11 cellular contexts compared by ENCODE assay signal in genomic region chr2:25794544-25795276, GRCh38.
DNase-seq lines count a peak whose midpoint lies in the region; ATAC-seq and TF ChIP-seq lines count a peak whose summit lies in the region.
"Had no signal": no experiment of that assay in that cellular context is flagged by ENCODE, and none has a peak within 500 bp of the region (broad histone marks: within the 10 kb centered on the region; RNA-seq: fewer than 3 reads in every experiment).

No MANE protein-coding gene starts in this region.

- peaks cover 0 to 81% (median 8%) of the 10 kb centered on the region in 11 experiments; a peak in 11 of 22 replicates for H4K20me1 ChIP-seq in BLaER1 treated with 17β-estradiol and CSF1 and Interleukin-3, amounts not matched to agents 10 nM and 100 nM

- H3K4me1 ChIP-seq in BLaER1 treated with 17β-estradiol and CSF1 and Interleukin-3, amounts not matched to agents 10 nM and 100 nM: peaks cover 13 to 28% (median 20%) of the 10 kb centered on the region in 10 experiments
- H3K4me1 ChIP-seq in suprapubic skin (no peaks in the 10 kb centered on the region), breast epithelium (no peaks in the 10 kb centered on the region)

- peak overlapping the region in 2 of 11 experiments; percentile 10 to 32; a peak in 3 of 22 replicates for H3K27ac ChIP-seq in BLaER1 treated with 17β-estradiol and CSF1 and Interleukin-3, amounts not matched to agents 10 nM and 100 nM
- no peak overlapping the region for H3K27ac ChIP-seq in suprapubic skin
- H3K27ac ChIP-seq in breast epithelium: no peak overlapping the region

- H3K4me3 Mint-ChIP-seq in activated naive CD4-positive, alpha-beta T cell treated with anti-CD3 and anti-CD28 coated beads, Interleukin-2, amount 50 U/mL, for 24 hours: peak overlapping the region; percentile 85
- H3K4me3 Mint-ChIP-seq: type B pancreatic cell had no signal

- no peak for TF ChIP-seq POLR2A in suprapubic skin (IDR thresholded peaks at IDR 0.05)
- no peak for TF ChIP-seq POLR2A in breast epithelium (IDR thresholded peaks at IDR 0.05)

- peaks cover 63 to 92% (median 77%) of the 10 kb centered on the region in 11 experiments for H3K36me3 ChIP-seq in BLaER1 treated with 17β-estradiol and CSF1 and Interleukin-3, amounts not matched to agents 10 nM and 100 nM
- H3K36me3 ChIP-seq in suprapubic skin (peaks cover 29% of the 10 kb centered on the region), breast epithelium (no peaks in the 10 kb centered on the region)

- intact Hi-C loops in breast epithelium (cut with DNase I; ENCODE audit: low total_unique reads): no loop called here

- H3K36me3 Mint-ChIP-seq in activated naive CD4-positive, alpha-beta T cell treated with anti-CD3 and anti-CD28 coated beads, Interleukin-2, amount 50 U/mL, for 24 hours: peaks cover 31% of the 10 kb centered on the region

- H3K27ac Mint-ChIP-seq in activated naive CD4-positive, alpha-beta T cell treated with anti-CD3 and anti-CD28 coated beads, Interleukin-2, amount 50 U/mL, for 24 hours: peak overlapping the region; percentile 79
- H3K27ac Mint-ChIP-seq: type B pancreatic cell had no signal

- no peaks in the 10 kb centered on the region for H3K9me3 Mint-ChIP-seq in activated naive CD4-positive, alpha-beta T cell treated with anti-CD3 and anti-CD28 coated beads, Interleukin-2, amount 50 U/mL, for 24 hours
- H3K9me3 Mint-ChIP-seq: type B pancreatic cell had no signal

- WGBS in suprapubic skin: 78% methylated on average over 4 of the region's 4 CpGs

- H3K4me2 ChIP-seq in BLaER1 treated with 17β-estradiol and CSF1 and Interleukin-3, amounts not matched to agents 10 nM and 100 nM: peak overlapping the region; percentile 24 to 72 (median 60); a peak in 21 of 22 replicates

- ATAC-seq in GM18858 (IDR thresholded peaks at IDR 0.05; ENCODE audit: unreplicated experiment) (peak; percentile 60), HG03432 (IDR thresholded peaks at IDR 0.05; ENCODE audit: unreplicated experiment) (peak; percentile 76), esophagus mucosa (no peak)
- ATAC-seq: Right ventricle myocardium inferior had no signal

- no peak for TF ChIP-seq EP300 in suprapubic skin (IDR thresholded peaks at IDR 0.05)

- CTCF ChIA-PET in HEK293T (lab: Yijun Ruan, JAX): interaction anchor here (0.7 kb wide), 1 partner anchor 228 kb away, joined by 4 read pairs; no protein-coding TSS in a partner anchor

- no peaks in the 10 kb centered on the region for H3K27me3 ChIP-seq in BLaER1 treated with 17β-estradiol and CSF1 and Interleukin-3, amounts not matched to agents 10 nM and 100 nM
- H3K27me3 ChIP-seq in suprapubic skin (no peaks in the 10 kb centered on the region), breast epithelium (no peaks in the 10 kb centered on the region)

- no peak overlapping the region for H3K4me3 ChIP-seq in BLaER1 treated with 17β-estradiol and CSF1 and Interleukin-3, amounts not matched to agents 10 nM and 100 nM
- H3K4me3 ChIP-seq in suprapubic skin (no peak overlapping the region), breast epithelium (no peak overlapping the region)

- no peaks in the 10 kb centered on the region for H3K9me3 ChIP-seq in BLaER1 treated with 17β-estradiol and CSF1 and Interleukin-3, amounts not matched to agents 10 nM and 100 nM (replicated peaks in 1 of 11)
- no peaks in the 10 kb centered on the region for H3K9me3 ChIP-seq in suprapubic skin
- H3K9me3 ChIP-seq in breast epithelium: no peaks in the 10 kb centered on the region

- H3K27me3 Mint-ChIP-seq in activated naive CD4-positive, alpha-beta T cell treated with anti-CD3 and anti-CD28 coated beads, Interleukin-2, amount 50 U/mL, for 24 hours: no peaks in the 10 kb centered on the region
- H3K27me3 Mint-ChIP-seq: type B pancreatic cell had no signal

- peaks cover 89% of the 10 kb centered on the region for H3K4me1 Mint-ChIP-seq in activated naive CD4-positive, alpha-beta T cell treated with anti-CD3 and anti-CD28 coated beads, Interleukin-2, amount 50 U/mL, for 24 hours

- TF ChIP-seq CTCF in suprapubic skin (IDR thresholded peaks at IDR 0.05): no peak
- no peak for TF ChIP-seq CTCF in breast epithelium (IDR thresholded peaks at IDR 0.05)

- no peak for DNase-seq in HEK293T (ENCODE audit: extremely low spot score)
- DNase-seq in suprapubic skin (ENCODE audit: low spot score in 2 of 2): no peak
- DNase-seq in breast epithelium (ENCODE audit: low spot score in 2 of 2): no peak
- DNase-seq: MV-4-11 had no signal

- POLR2A ChIA-PET in HEK293T (lab: Yijun Ruan, JAX): no interaction called here

- peak overlapping the region in 1 of 11 experiments; percentile 21; a peak in 1 of 22 replicates for H3K9ac ChIP-seq in BLaER1 treated with 17β-estradiol and CSF1 and Interleukin-3, amounts not matched to agents 10 nM and 100 nM

TF ChIP-seq in HEK293T, 16 proteins besides CTCF, POLR2A, EP300 and RAD21:
- TF ChIP-seq ARNT (IDR thresholded peaks at IDR 0.05) (no peak), CTBP1 (IDR thresholded peaks at IDR 0.05; ENCODE audit: borderline replicate concordance) (no peak), FOXK2 (IDR thresholded peaks at IDR 0.05) (no peak), NFRKB (IDR thresholded peaks at IDR 0.05) (no peak)
